ENCODE assay signal across 10 cellular contexts in genomic region chr2:54763636-54764291, GRCh38. TPM values are rescaled to one million over a fixed set of nuclear protein-coding genes. Genes with fewer than 3 reads are reported as not detected.
DNase-seq lines count a peak whose midpoint lies in the region; ATAC-seq and TF ChIP-seq lines count a peak whose summit lies in the region.
"Had no signal": no experiment of that assay in that cellular context is flagged by ENCODE, and none has a peak within 500 bp of the region (broad histone marks: within the 10 kb centered on the region; RNA-seq: fewer than 3 reads in every experiment).

No MANE protein-coding gene starts in this region.

- intact Hi-C loops in MCF 10A (cut with micrococcal nuclease) = no loop called here
- intact Hi-C loops in breast epithelium (cut with DNase I; ENCODE audit: low total_unique reads) = no loop called here
- intact Hi-C loops in upper lobe of right lung (cut with DNase I) = no loop called here

- DNase-seq in MCF 10A (ENCODE audit: unreplicated experiment) (peak; percentile 47), breast epithelium (ENCODE audit: low spot score in 2 of 2) (no peak), NB4 (ENCODE audit: low read depth) (peak; percentile 46), choroid plexus epithelial cell (ENCODE audit: low read depth) (no peak), upper lobe of right lung (no peak), cerebellum (ENCODE audit: low spot score) (no peak), DMS114 treated with DMSO at 0.1 percent for 48 hours (lab: John Stamatoyannopoulos, UW; ENCODE audit: unreplicated experiment) (no peak)
- DNase-seq in activated effector memory CD4-positive, alpha-beta T cell treated with anti-CD3 and anti-CD28 coated beads, Interleukin-2, amount 50 U/mL, for 16 hours = no peak
- DNase-seq: activated T-cell treated with anti-CD3 and anti-CD28 coated beads, Interleukin-2, amount 50 U/mL, for 4 hours; nucleus accumbens had no signal

- H3K4me1 ChIP-seq in breast epithelium = no peaks in the 10 kb centered on the region
- no peaks in the 10 kb centered on the region for H3K4me1 ChIP-seq in upper lobe of right lung

- H3K36me3 ChIP-seq in breast epithelium (no peaks in the 10 kb centered on the region), upper lobe of right lung (no peaks in the 10 kb centered on the region)

- H3K36me3 Mint-ChIP-seq in MCF 10A (ENCODE audit: insufficient read depth, unreplicated experiment) = no peaks in the 10 kb centered on the region

- TF ChIP-seq POLR2A in breast epithelium (IDR thresholded peaks at IDR 0.05) (no peak), NB4 (IDR thresholded peaks at IDR 0.05; ENCODE audit: extremely low read depth, insufficient read length) (no peak)

- H3K27me3 ChIP-seq in breast epithelium = no peaks in the 10 kb centered on the region
- no peaks in the 10 kb centered on the region for H3K27me3 ChIP-seq in upper lobe of right lung

- no peak overlapping the region for H3K27ac ChIP-seq in breast epithelium
- H3K27ac ChIP-seq in upper lobe of right lung = no peak overlapping the region

- no peaks in the 10 kb centered on the region for H3K27me3 Mint-ChIP-seq in MCF 10A (ENCODE audit: insufficient read depth, unreplicated experiment)

- CTCF ChIA-PET in MCF 10A (lab: Yijun Ruan, JAX) = interaction anchor here (1.4 kb wide), 1 partner anchor 13 kb away, joined by 6 read pairs; no protein-coding TSS in a partner anchor

- TF ChIP-seq CTCF in MCF 10A (IDR thresholded peaks at IDR 0.05; ENCODE audit: unreplicated experiment) = peak; percentile 27
- no peak for TF ChIP-seq CTCF in breast epithelium (IDR thresholded peaks at IDR 0.05)
- peak; percentile 71 for TF ChIP-seq CTCF in NB4 (IDR thresholded peaks at IDR 0.05; ENCODE audit: low read depth, low read length)
- peak; percentile 27 for TF ChIP-seq CTCF in choroid plexus epithelial cell (conservative IDR thresholded peaks at IDR 0.05; ENCODE audit: low read depth, low read length)
- peak; percentile 12 for TF ChIP-seq CTCF in upper lobe of right lung (IDR thresholded peaks at IDR 0.05)

- H3K9me3 ChIP-seq in breast epithelium (no peaks in the 10 kb centered on the region), upper lobe of right lung (no peaks in the 10 kb centered on the region)

- POLR2A ChIA-PET in MCF 10A (lab: Yijun Ruan, JAX) = interaction anchor here (1.7 kb wide), 1 partner anchor 75 kb away, joined by 3 read pairs; no protein-coding TSS in a partner anchor

- no peak overlapping the region for H3K27ac Mint-ChIP-seq in MCF 10A (ENCODE audit: low read depth, unreplicated experiment)

- ATAC-seq in upper lobe of right lung = peak; percentile 53
- ATAC-seq: activated T-cell treated with anti-CD3 and anti-CD28 coated beads, Interleukin-2, amount 50 U/mL, for 4 hours had no signal

- H3K9me3 Mint-ChIP-seq in MCF 10A (ENCODE audit: unreplicated experiment) = no peaks in the 10 kb centered on the region
- H3K9me3 Mint-ChIP-seq: activated T-cell treated with anti-CD3 and anti-CD28 coated beads, Interleukin-2, amount 50 U/mL, for 4 hours had no signal

- peaks cover 12% of the 10 kb centered on the region for H3K4me1 Mint-ChIP-seq in MCF 10A (ENCODE audit: insufficient read depth, unreplicated experiment)

- BruUV-seq in MCF 10A (replicated peaks; lab: Mats Ljungman, UMichigan) = no TSS peak

- H3K4me3 ChIP-seq in breast epithelium (no peak overlapping the region), NB4 (ENCODE audit: low read depth, low read length) (no peak overlapping the region), choroid plexus epithelial cell (ENCODE audit: low read depth, low read length) (no peak overlapping the region), upper lobe of right lung (no peak overlapping the region)

- H3K4me3 Mint-ChIP-seq in MCF 10A (ENCODE audit: unreplicated experiment) = no peak overlapping the region
- H3K4me3 Mint-ChIP-seq: activated T-cell treated with anti-CD3 and anti-CD28 coated beads, Interleukin-2, amount 50 U/mL, for 4 hours had no signal

RNA-seq across cellular contexts. Expression of gene EML6, which starts 40.3 kb away (rescaled TPM):
- total RNA-seq in MCF 10A (2022) (0.77 and 1.7 TPM in 2 replicates), breast epithelium (1 to 10 TPM; 1.9 to 5.9 (median 2.3) TPM), upper lobe of right lung (1.4 TPM), cerebellum (23.0 TPM)

Comparison
In these comparisons a context has a peak if more than half of its experiments do, and no peak if none do; other contexts are left out.
1. DNase-seq: peak in MCF 10A (single experiment) and NB4 (single experiment); none in breast epithelium (0 of 2), choroid plexus epithelial cell (single experiment), upper lobe of right lung (single experiment), activated effector memory CD4-positive, alpha-beta T cell treated with anti-CD3 and anti-CD28 coated beads, Interleukin-2, amount 50 U/mL, for 16 hours (single experiment), cerebellum (single experiment) and DMS114 treated with DMSO at 0.1 percent for 48 hours (single experiment).
2. CTCF ChIP-seq: peak in MCF 10A (single experiment), NB4 (single experiment), choroid plexus epithelial cell (single experiment) and upper lobe of right lung (single experiment); none in breast epithelium (0 of 3).